Comparison of ENCODE assay signal across 27 cellular contexts in the genomic region with DNA sequence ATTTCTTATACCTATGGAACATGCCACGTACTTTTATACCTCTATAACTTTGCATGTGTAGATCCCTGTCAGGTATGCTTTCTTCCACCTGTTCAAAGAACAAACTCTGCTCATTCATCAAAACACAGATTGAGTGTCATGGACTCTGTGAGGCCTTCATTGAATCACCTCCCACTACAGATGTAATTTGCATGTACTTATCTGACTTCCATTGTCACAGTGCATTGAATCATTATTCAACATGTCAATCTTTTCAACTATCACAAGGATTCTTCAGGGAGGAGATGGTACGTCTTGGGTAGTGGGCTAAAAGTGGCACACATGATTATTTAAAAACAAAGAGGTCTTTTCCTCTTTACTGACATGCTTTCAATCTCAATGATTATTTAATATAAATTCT. TPM values are rescaled to one million over a fixed set of nuclear protein-coding genes. Genes with fewer than 3 reads are reported as not detected.
DNase-seq lines count a peak whose midpoint lies in the region; ATAC-seq, FAIRE-seq and TF ChIP-seq lines count a peak whose summit lies in the region.
"Had no signal": no experiment of that assay in that cellular context is flagged by ENCODE, and none has a peak within 500 bp of the region (broad histone marks: within the 10 kb centered on the region; RNA-seq: fewer than 3 reads in every experiment).

No MANE protein-coding gene starts in this region.

- TF ChIP-seq CTCF in endothelial cell of umbilical vein (IDR thresholded peaks at IDR 0.05; ENCODE audit: extremely low read depth in 1 of 2, insufficient read depth in 1 of 2, low read depth in 1 of 2, low read length in 2 of 2) (no peak), osteoblast (IDR thresholded peaks at IDR 0.05; ENCODE audit: extremely low read depth, low read depth, low read length) (no peak)

- no peak for ATAC-seq in GM18907 (IDR thresholded peaks at IDR 0.05; ENCODE audit: unreplicated experiment)
- ATAC-seq: A549 had no signal

- H3K4me1 ChIP-seq in endothelial cell of umbilical vein (ENCODE audit: control insufficient read depth, extremely low read depth, insufficient read depth, low read length): peaks cover 2% of the 10 kb centered on the region
- no peaks in the 10 kb centered on the region for H3K4me1 ChIP-seq in osteoblast (ENCODE audit: insufficient read depth, low read length)
- H3K4me1 ChIP-seq: A549; BE2C; BLaER1 treated with 17β-estradiol and CSF1 and Interleukin-3, amounts not matched to agents 10 nM and 100 nM had no signal

- DNase-seq in NCI-H526 (lab: John Stamatoyannopoulos, UW): peak; percentile 9 to 12
- DNase-seq in NCI-H526 treated with DMSO at 0.1 percent for 48 hours (lab: John Stamatoyannopoulos, UW): no peak
- DNase-seq in NCI-H1436 (lab: John Stamatoyannopoulos, UW): peak; percentile 12
- DNase-seq in endothelial cell of umbilical vein (ENCODE audit: low read depth, low spot score): no peak
- peak; percentile 8 for DNase-seq in pons (ENCODE audit: low spot score)
- no peak for DNase-seq in immature natural killer cell
- DNase-seq in osteoblast (ENCODE audit: insufficient read length, low spot score, missing footprints): no peak
- DNase-seq: 8988T; ACHN; AML-193; BE2C; CD4-positive, alpha-beta T cell; CD8-positive, alpha-beta memory T cell; DMS 273 treated with DMSO at 0.1 percent for 48 hours; DND-41; GM23248; H7; HCEC 1CT had no signal

- H3K4me1 Mint-ChIP-seq in immature natural killer cell: no peaks in the 10 kb centered on the region
- H3K4me1 Mint-ChIP-seq: CD14-positive monocyte; CD8-positive, alpha-beta memory T cell had no signal

- H4K20me1 ChIP-seq in endothelial cell of umbilical vein (replicated peaks; ENCODE audit: control insufficient read depth, extremely low read depth, insufficient read depth, low read length) (no peaks in the 10 kb centered on the region), osteoblast (ENCODE audit: insufficient read depth, low read length) (no peaks in the 10 kb centered on the region)
- H4K20me1 ChIP-seq: BLaER1 treated with 17β-estradiol and CSF1 and Interleukin-3, amounts not matched to agents 10 nM and 100 nM had no signal

- no peaks in the 10 kb centered on the region for H3K36me3 Mint-ChIP-seq in immature natural killer cell
- H3K36me3 Mint-ChIP-seq: CD14-positive monocyte; CD8-positive, alpha-beta memory T cell had no signal

- H3K4me2 ChIP-seq in endothelial cell of umbilical vein (ENCODE audit: insufficient read depth, low read length): no peak overlapping the region
- H3K4me2 ChIP-seq in osteoblast (ENCODE audit: insufficient read depth, low read length): no peak overlapping the region
- H3K4me2 ChIP-seq: A549; BLaER1 treated with 17β-estradiol and CSF1 and Interleukin-3, amounts not matched to agents 10 nM and 100 nM had no signal

- no peak overlapping the region for H3K27ac ChIP-seq in endothelial cell of umbilical vein (ENCODE audit: insufficient read depth, low read depth, low read length)
- no peak overlapping the region for H3K27ac ChIP-seq in osteoblast (ENCODE audit: low read depth, low read length)
- H3K27ac ChIP-seq: A549; BLaER1 treated with 17β-estradiol and CSF1 and Interleukin-3, amounts not matched to agents 10 nM and 100 nM; GM23248 had no signal

- no peak for TF ChIP-seq POLR2A in endothelial cell of umbilical vein (IDR thresholded peaks at IDR 0.05; ENCODE audit: low read depth, low read length)

- dilution Hi-C loops in endothelial cell of umbilical vein (cut with MboI; ENCODE audit: extremely low pct_ligation_motif_present, low sequenced_read_pairs): no loop called here

- H3K27me3 ChIP-seq in endothelial cell of umbilical vein (ENCODE audit: control insufficient read depth in 2 of 2, insufficient read depth in 2 of 2, low read length in 2 of 2) (no peaks in the 10 kb centered on the region), osteoblast (ENCODE audit: insufficient read depth, low read length) (no peaks in the 10 kb centered on the region)
- H3K27me3 ChIP-seq: BE2C; BLaER1 treated with 17β-estradiol and CSF1 and Interleukin-3, amounts not matched to agents 10 nM and 100 nM had no signal

- H3K36me3 ChIP-seq in endothelial cell of umbilical vein (ENCODE audit: control insufficient read depth in 2 of 2, extremely low read depth in 1 of 2, insufficient read depth in 2 of 2, low read length in 2 of 2): no peaks in the 10 kb centered on the region
- H3K36me3 ChIP-seq in osteoblast (ENCODE audit: insufficient read depth, low read length): no peaks in the 10 kb centered on the region
- H3K36me3 ChIP-seq: BE2C; BLaER1 treated with 17β-estradiol and CSF1 and Interleukin-3, amounts not matched to agents 10 nM and 100 nM had no signal

- peak; percentile 37 for FAIRE-seq in endothelial cell of umbilical vein (lab: Jason Lieb, UNC)
- FAIRE-seq: A549, D721Med, G401.6, GM12892, GM19239, H1 had no signal

- H3K4me3 Mint-ChIP-seq in immature natural killer cell: no peak overlapping the region
- H3K4me3 Mint-ChIP-seq: CD14-positive monocyte; CD4-positive, alpha-beta T cell; CD8-positive, alpha-beta memory T cell had no signal

- H3K9me1 ChIP-seq in endothelial cell of umbilical vein (replicated peaks; ENCODE audit: control insufficient read depth, extremely low read depth, insufficient read depth, low read length): no peaks in the 10 kb centered on the region

- intact Hi-C loops in endothelial cell of umbilical vein (cut with micrococcal nuclease): loop anchor here (5.0 kb wide), 1 partner anchor 178 kb away; no protein-coding TSS in a partner anchor

- BruUV-seq in endothelial cell of umbilical vein (replicated peaks; lab: Mats Ljungman, UMichigan): no TSS peak

- H2AFZ ChIP-seq in endothelial cell of umbilical vein (ENCODE audit: low read depth, low read length) (peak overlapping the region; percentile 13), osteoblast (ENCODE audit: low read length) (no peak overlapping the region)
- H2AFZ ChIP-seq: GM23248 had no signal

- no peak overlapping the region for H3K4me3 ChIP-seq in endothelial cell of umbilical vein (replicated peaks in 1 of 3; ENCODE audit: insufficient read depth in 1 of 3, low read depth in 1 of 3, low read length in 3 of 3)
- no peak overlapping the region for H3K4me3 ChIP-seq in osteoblast (ENCODE audit: insufficient read depth, low read length)
- H3K4me3 ChIP-seq: A549; BLaER1 treated with 17β-estradiol and CSF1 and Interleukin-3, amounts not matched to agents 10 nM and 100 nM; GM23248 had no signal

- H3K27ac Mint-ChIP-seq in immature natural killer cell: no peak overlapping the region
- H3K27ac Mint-ChIP-seq: CD14-positive monocyte; CD4-positive, alpha-beta T cell; CD8-positive, alpha-beta memory T cell had no signal

- H3K9me3 ChIP-seq in endothelial cell of umbilical vein (replicated peaks; ENCODE audit: control insufficient read depth, insufficient read depth, low read length) (no peaks in the 10 kb centered on the region), osteoblast (ENCODE audit: low read depth, low read length) (no peaks in the 10 kb centered on the region)
- H3K9me3 ChIP-seq: A549, BE2C had no signal

- H3K27me3 Mint-ChIP-seq in immature natural killer cell (ENCODE audit: low read depth in 3 of 3): no peaks in the 10 kb centered on the region
- H3K27me3 Mint-ChIP-seq: CD4-positive, alpha-beta T cell; CD8-positive, alpha-beta memory T cell had no signal

- no peak overlapping the region for H3K9ac ChIP-seq in endothelial cell of umbilical vein (replicated peaks; ENCODE audit: extremely low read depth, insufficient read depth, low read length)
- H3K9ac ChIP-seq: BLaER1 treated with 17β-estradiol and CSF1 and Interleukin-3, amounts not matched to agents 10 nM and 100 nM; GM23248 had no signal

- H3K79me2 ChIP-seq in endothelial cell of umbilical vein (ENCODE audit: control insufficient read depth, insufficient read depth, low read length) (no peaks in the 10 kb centered on the region), osteoblast (ENCODE audit: insufficient read depth, low read length) (no peaks in the 10 kb centered on the region)

- POLR2A ChIA-PET in endothelial cell of umbilical vein (lab: Charles Lee): no interaction called here

- peaks cover 0 to 15% (median 9%) of the 10 kb centered on the region in 6 donors for H3K9me3 Mint-ChIP-seq in immature natural killer cell

- CTCF ChIA-PET in endothelial cell of umbilical vein (lab: Charles Lee): no interaction called here

TF ChIP-seq in endothelial cell of umbilical vein, 7 proteins besides CTCF, POLR2A, EP300 and RAD21:
- TF ChIP-seq, protein P1, sequence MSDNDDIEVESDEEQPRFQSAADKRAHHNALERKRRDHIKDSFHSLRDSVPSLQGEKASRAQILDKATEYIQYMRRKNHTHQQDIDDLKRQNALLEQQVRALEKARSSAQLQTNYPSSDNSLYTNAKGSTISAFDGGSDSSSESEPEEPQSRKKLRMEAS (IDR thresholded peaks at IDR 0.05; ENCODE audit: insufficient read depth, insufficient read length): no peak
- TF ChIP-seq GATA2 (IDR thresholded peaks at IDR 0.05; ENCODE audit: insufficient read depth, insufficient read length, low read depth, low read length) (no peak), POLR2AphosphoS5 (IDR thresholded peaks at IDR 0.05; ENCODE audit: insufficient read depth, low read depth, low read length) (no peak), MYC (IDR thresholded peaks at IDR 0.05; ENCODE audit: low read depth, low read length) (no peak), FOS (IDR thresholded peaks at IDR 0.05; ENCODE audit: borderline replicate concordance, insufficient read depth, low read length) (no peak), EZH2 (IDR thresholded peaks at IDR 0.05; ENCODE audit: borderline replicate concordance, low read depth, low read length, severe bottlenecking) (no peak), JUN (IDR thresholded peaks at IDR 0.05; ENCODE audit: borderline replicate concordance, insufficient read depth, insufficient read length, low read depth) (no peak)
TF ChIP-seq in endothelial cell of umbilical vein: peak in this region for 0.

RNA-seq across cellular contexts. Expression of gene SPOCK3, which starts 24.1 kb away (rescaled TPM):
- total RNA-seq in endothelial cell of umbilical vein (not detected in 2 replicates), osteoblast (not detected in 2 replicates)
- polyA plus RNA-seq in endothelial cell of umbilical vein (0.06 and 0.10 TPM in 2 replicates), immature natural killer cell (not detected)
- 0.05 and 0.16 TPM in 2 replicates for polyA plus RNA-seq in endothelial cell of umbilical vein (2011; cell fraction: cytosol; rRNA removed)
- 0.17 and 0.28 TPM in 2 replicates for polyA plus RNA-seq in endothelial cell of umbilical vein (2011; cell fraction: nucleus; rRNA removed)
- 0.27 and 0.91 TPM in 2 replicates for polyA plus RNA-seq in endothelial cell of umbilical vein (2012)
- polyA minus RNA-seq in endothelial cell of umbilical vein: not detected in 2 replicates
- not detected for polyA minus RNA-seq in endothelial cell of umbilical vein (2011; cell fraction: cytosol; rRNA and poly(A)+ RNA removed)
- polyA minus RNA-seq in endothelial cell of umbilical vein (2011; cell fraction: nucleus; rRNA and poly(A)+ RNA removed): 0.48 and 0.53 TPM in 2 replicates
- total RNA-seq: CD4-positive, alpha-beta T cell; CD8-positive, alpha-beta memory T cell; GM23248 had no signal
- polyA plus RNA-seq: CD8-positive, alpha-beta memory T cell; GM23248 had no signal

Comparison
In these comparisons a context has a peak if more than half of its experiments do, and no peak if none do; other contexts are left out.
1. DNase-seq: peak in NCI-H526 (2 of 2), NCI-H1436 (single experiment) and pons (single experiment); none in NCI-H526 treated with DMSO at 0.1 percent for 48 hours (single experiment), endothelial cell of umbilical vein (single experiment), immature natural killer cell (0 of 3) and osteoblast (single experiment).